ENCODE assay signal across 1 cellular context in the genomic region with DNA sequence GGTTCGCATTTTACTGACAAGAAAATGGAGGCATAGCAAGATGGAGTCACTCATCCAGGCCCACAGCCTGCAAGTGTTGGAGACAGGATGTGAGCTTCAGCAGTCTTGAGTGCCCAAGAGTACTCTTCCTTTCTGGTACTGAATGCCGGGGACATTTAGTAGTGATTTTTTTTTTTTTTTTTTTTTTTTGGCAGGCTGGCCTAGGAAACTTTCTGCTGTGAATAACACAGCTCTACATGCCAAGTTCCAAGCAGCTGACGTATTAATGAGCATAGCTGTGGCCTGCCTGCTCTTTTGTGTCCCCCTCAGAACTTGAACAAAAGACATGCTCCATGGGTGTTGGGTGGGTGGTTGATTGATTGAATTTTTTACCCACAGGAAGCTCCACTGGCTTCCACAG.
TF ChIP-seq lines count a peak whose summit lies in the region.

No MANE protein-coding gene starts in this region.

TF ChIP-seq in IMR-90, 13 proteins besides CTCF, POLR2A, EP300 and RAD21 (continued from another document):
- no peak for TF ChIP-seq USF2 (IDR thresholded peaks at IDR 0.05; ENCODE audit: low read depth, low read length)
- no peak for TF ChIP-seq BHLHE40 (IDR thresholded peaks at IDR 0.05; ENCODE audit: low read depth, low read length)
- TF ChIP-seq RCOR1 (IDR thresholded peaks at IDR 0.05; ENCODE audit: insufficient replicate concordance, low read length): no peak
- no peak for TF ChIP-seq MAZ (IDR thresholded peaks at IDR 0.05; ENCODE audit: borderline replicate concordance, low read depth, low read length)
- no peak for TF ChIP-seq FOS (IDR thresholded peaks at IDR 0.05; ENCODE audit: low read depth, low read length)
- TF ChIP-seq RFX5 (IDR thresholded peaks at IDR 0.05; ENCODE audit: low read depth, low read length): no peak
- no peak for TF ChIP-seq MAFK (IDR thresholded peaks at IDR 0.05; ENCODE audit: low read depth, low read length)
